ENCODE assay signal across 11 cellular contexts in genomic region chr20:20184149-20184548, GRCh38.
DNase-seq lines count a peak whose midpoint lies in the region; ATAC-seq and TF ChIP-seq lines count a peak whose summit lies in the region.
"Had no signal": no experiment of that assay in that cellular context is flagged by ENCODE, and none has a peak within 500 bp of the region (broad histone marks: within the 10 kb centered on the region; RNA-seq: fewer than 3 reads in every experiment).

No MANE protein-coding gene starts in this region.

- no peaks in the 10 kb centered on the region for H3K4me1 ChIP-seq in SK-N-SH (ENCODE audit: control insufficient read depth in 1 of 2, insufficient read depth in 2 of 2, low read depth in 1 of 2, low read length in 1 of 2)
- H3K4me1 ChIP-seq in H9 (ENCODE audit: insufficient read depth, low read length) = no peaks in the 10 kb centered on the region
- no peaks in the 10 kb centered on the region for H3K4me1 ChIP-seq in liver (ENCODE audit: control insufficient read depth in 4 of 4, insufficient read depth in 4 of 4, low read length in 3 of 4)
- H3K4me1 ChIP-seq: tibial nerve had no signal

- H4K8ac ChIP-seq in H9 (replicated peaks; ENCODE audit: insufficient read length, low read depth, low read length) = no peak overlapping the region

- peaks cover 0 to 5% (median 0%) of the 10 kb centered on the region in 3 experiments; a peak in 1 of 7 replicates for H3K36me3 Mint-ChIP-seq in H9 (ENCODE audit: insufficient read depth in 1 of 3, low read depth in 3 of 3)

- no peak overlapping the region for H3K23ac ChIP-seq in H9 (ENCODE audit: insufficient read length, low read depth, low read length)

- peaks cover 7% of the 10 kb centered on the region; the same call in 1 of the 2 replicates for H3K27me3 Mint-ChIP-seq in H9 (ENCODE audit: low read depth)

- TF ChIP-seq EP300 in SK-N-SH (IDR thresholded peaks at IDR 0.05; ENCODE audit: borderline replicate concordance in 1 of 2, low read depth in 1 of 2, low read length in 1 of 2) = no peak

- ATAC-seq in SK-N-SH treated with all-trans-retinoic acid at 6 μM for 48 hours = no peak
- no peak for ATAC-seq in GM18511 (IDR thresholded peaks at IDR 0.05; ENCODE audit: unreplicated experiment)

- no peak for DNase-seq in SK-N-SH
- no peak for DNase-seq in H9
- DNase-seq in GF-D8 (lab: John Stamatoyannopoulos, UW) = no peak
- no peak for DNase-seq in NCI-H226
- DNase-seq: cortex of kidney had no signal

- H3K27ac Mint-ChIP-seq in H9 = no peak overlapping the region; a peak in 1 of 7 replicates

- H2AFZ ChIP-seq in SK-N-SH (ENCODE audit: low read depth) (no peak overlapping the region), H9 (ENCODE audit: low read length) (no peak overlapping the region), SU-DHL-6 (ENCODE audit: low read depth, low read length, severe bottlenecking) (no peak overlapping the region)

- no peaks in the 10 kb centered on the region for H4K20me1 ChIP-seq in SK-N-SH (ENCODE audit: insufficient read depth)
- H4K20me1 ChIP-seq in H9 (ENCODE audit: control insufficient read depth, insufficient read depth, insufficient read length) = no peaks in the 10 kb centered on the region
- H4K20me1 ChIP-seq in SU-DHL-6 (ENCODE audit: low read depth, low read length) = no peaks in the 10 kb centered on the region

- H4K5ac ChIP-seq in H9 (ENCODE audit: insufficient read length, low read depth, low read length) = no peak overlapping the region

- CTCF ChIA-PET in SK-N-SH (lab: Yijun Ruan, JAX) = no interaction called here

- TF ChIP-seq CTCF in SK-N-SH (IDR thresholded peaks at IDR 0.05) = peak; percentile 46
- TF ChIP-seq CTCF in H9 (conservative IDR thresholded peaks at IDR 0.05) = peak; percentile 68
- TF ChIP-seq CTCF in SU-DHL-6 (IDR thresholded peaks at IDR 0.05; ENCODE audit: insufficient read depth, low read length, poor library complexity, severe bottlenecking) = peak; percentile 37
- peak; percentile 6 for TF ChIP-seq CTCF in liver (IDR thresholded peaks at IDR 0.05; ENCODE audit: low read depth, low read length, missing input control)

- H3K79me2 ChIP-seq in SK-N-SH (ENCODE audit: insufficient read depth) = no peaks in the 10 kb centered on the region
- H3K79me2 ChIP-seq in H9 (ENCODE audit: insufficient read depth, low read length) = no peaks in the 10 kb centered on the region
- no peaks in the 10 kb centered on the region for H3K79me2 ChIP-seq in SU-DHL-6 (ENCODE audit: insufficient read depth, low read length)

- H2BK5ac ChIP-seq in H9 (ENCODE audit: insufficient read length, low read length) = no peak overlapping the region

- no peak overlapping the region for H3K4me3 Mint-ChIP-seq in H9

- no peak overlapping the region for H3K18ac ChIP-seq in H9 (ENCODE audit: insufficient read length, low read depth, low read length)

- H3K4me2 ChIP-seq in SK-N-SH (no peak overlapping the region), H9 (ENCODE audit: insufficient read depth, insufficient read length, low read length) (no peak overlapping the region), SU-DHL-6 (ENCODE audit: low read depth, low read length, poor library complexity, severe bottlenecking) (no peak overlapping the region)

- H3K9me3 Mint-ChIP-seq in H9 = peaks cover 0 to 12% of the 10 kb centered on the region in 2 experiments; a peak in 4 of 5 replicates

- peaks cover 3% of the 10 kb centered on the region in 2 experiments; a peak in 2 of 4 replicates for H3K4me1 Mint-ChIP-seq in H9

- H2BK120ac ChIP-seq in H9 (ENCODE audit: low read depth, low read length, poor library complexity, severe bottlenecking) = no peak overlapping the region

- H3K27ac ChIP-seq in SK-N-SH (ENCODE audit: low read depth in 2 of 2, low read length in 1 of 2) (no peak overlapping the region), H9 (ENCODE audit: insufficient read length, low read depth, low read length) (no peak overlapping the region), SU-DHL-6 (ENCODE audit: low read depth, low read length) (no peak overlapping the region), liver (ENCODE audit: low read depth in 1 of 2, low read length in 2 of 2) (no peak overlapping the region)
- H3K27ac ChIP-seq: skin epidermis, tibial nerve had no signal

- H3K4me3 ChIP-seq in SK-N-SH (ENCODE audit: low read depth in 2 of 2, low read length in 1 of 2) = no peak overlapping the region
- no peak overlapping the region for H3K4me3 ChIP-seq in SU-DHL-6 (ENCODE audit: insufficient read depth, low read length, poor library complexity, severe bottlenecking)
- no peak overlapping the region for H3K4me3 ChIP-seq in liver (ENCODE audit: low read depth in 1 of 3, low read length in 3 of 3)
- H3K4me3 ChIP-seq: skin epidermis, tibial nerve had no signal

- no peaks in the 10 kb centered on the region for H3K9me3 ChIP-seq in SK-N-SH
- H3K9me3 ChIP-seq in H9 (ENCODE audit: control insufficient read depth, low read depth, low read length) = no peaks in the 10 kb centered on the region
- no peaks in the 10 kb centered on the region for H3K9me3 ChIP-seq in SU-DHL-6 (ENCODE audit: insufficient read depth, low read length)
- peaks cover 0 to 3% (median 0%) of the 10 kb centered on the region in 4 donors for H3K9me3 ChIP-seq in liver (ENCODE audit: control insufficient read depth in 4 of 4, low read length in 3 of 4)

- H3K23me2 ChIP-seq in H9 (ENCODE audit: insufficient read length, low read depth, low read length, poor library complexity, severe bottlenecking) = no peaks in the 10 kb centered on the region

- no peak overlapping the region for H3K56ac ChIP-seq in H9 (ENCODE audit: insufficient read length, low read depth, low read length)

- H3K79me1 ChIP-seq in H9 (ENCODE audit: insufficient read depth, low read depth, low read length, poor library complexity, severe bottlenecking) = no peaks in the 10 kb centered on the region

- H3K4ac ChIP-seq in H9 (ENCODE audit: low read depth, low read length) = no peak overlapping the region

- no peaks in the 10 kb centered on the region for H3K27me3 ChIP-seq in SK-N-SH (ENCODE audit: insufficient read depth)
- H3K27me3 ChIP-seq in H9 (ENCODE audit: insufficient read depth, low read length) = no peaks in the 10 kb centered on the region
- no peaks in the 10 kb centered on the region for H3K27me3 ChIP-seq in SU-DHL-6 (ENCODE audit: low read length)
- H3K27me3 ChIP-seq in liver (ENCODE audit: control insufficient read depth in 4 of 4, insufficient read depth in 4 of 4, low read length in 3 of 4) = peaks cover 0 to 3% (median 2%) of the 10 kb centered on the region in 4 donors
- H3K27me3 ChIP-seq: tibial nerve had no signal

- no peak overlapping the region for H3K14ac ChIP-seq in H9 (ENCODE audit: insufficient read depth, low read length)

- no peak overlapping the region for H2AK5ac ChIP-seq in H9 (ENCODE audit: insufficient read length, low read length)

- no peak overlapping the region for H2BK12ac ChIP-seq in H9 (ENCODE audit: insufficient read length, low read depth, low read length)

- H3K9me2 ChIP-seq in SK-N-SH = no peaks in the 10 kb centered on the region
- no peaks in the 10 kb centered on the region for H3K9me2 ChIP-seq in SU-DHL-6 (replicated peaks; ENCODE audit: insufficient read depth, low read length)

- no peak overlapping the region for H2BK15ac ChIP-seq in H9 (ENCODE audit: low read depth, low read length)

- H3K9ac ChIP-seq in SK-N-SH (no peak overlapping the region), H9 (ENCODE audit: extremely low read depth, insufficient read length, low read length) (no peak overlapping the region), SU-DHL-6 (ENCODE audit: low read length) (no peak overlapping the region), liver (ENCODE audit: low read depth in 1 of 2, low read length in 2 of 2) (no peak overlapping the region)

- H3K36me3 ChIP-seq in SK-N-SH (replicated peaks in 1 of 2; ENCODE audit: control insufficient read depth in 1 of 2, insufficient read depth in 2 of 2, low read length in 1 of 2) (no peaks in the 10 kb centered on the region), SU-DHL-6 (ENCODE audit: low read length) (no peaks in the 10 kb centered on the region), liver (ENCODE audit: control insufficient read depth in 4 of 4, insufficient read depth in 3 of 4, low read depth in 1 of 4, low read length in 3 of 4) (no peaks in the 10 kb centered on the region)
- H3K36me3 ChIP-seq: tibial nerve had no signal

- WGBS in SK-N-SH (ENCODE audit: low lambda C conversion rate) = 8% methylated on average over 1 of the region's 1 CpG
- WGBS in H9 (ENCODE audit: extremely low coverage, insufficient read length, low lambda C conversion rate) = no CpG with 5 or more reads among the region's 1 CpG
- 53% methylated on average over 1 of the region's 1 CpG for WGBS in liver

- POLR2A ChIA-PET in SK-N-SH (lab: Yijun Ruan, JAX) = no interaction called here

- H4K91ac ChIP-seq in H9 (ENCODE audit: insufficient read length, low read depth, low read length) = no peak overlapping the region

- H3F3A ChIP-seq in SK-N-SH (replicated peaks; ENCODE audit: insufficient read depth) (no peaks in the 10 kb centered on the region), SU-DHL-6 (ENCODE audit: insufficient read depth) (no peaks in the 10 kb centered on the region)

- H3T11ph ChIP-seq in H9 (ENCODE audit: low read length) = no peak overlapping the region

- H2BK20ac ChIP-seq in H9 (ENCODE audit: low read depth, low read length, poor library complexity, severe bottlenecking) = no peak overlapping the region

- TF ChIP-seq RAD21 in SK-N-SH (IDR thresholded peaks at IDR 0.05; ENCODE audit: low read length) (no peak), liver (IDR thresholded peaks at IDR 0.05) (no peak)

TF ChIP-seq in SK-N-SH, 30 proteins besides CTCF, POLR2A, EP300 and RAD21 (continues in another document):
- TF ChIP-seq FOXJ3 (CRISPR knock-in tag; IDR thresholded peaks at IDR 0.05) = no peak

TF ChIP-seq in liver, 16 proteins besides CTCF, POLR2A, EP300 and RAD21 (continues in another document):
- TF ChIP-seq NR2F2 (IDR thresholded peaks at IDR 0.05) = no peak
- no peak for TF ChIP-seq ZBTB33 (IDR thresholded peaks at IDR 0.05)
- no peak for TF ChIP-seq JUND (IDR thresholded peaks at IDR 0.05)
- no peak for TF ChIP-seq SP1 (IDR thresholded peaks at IDR 0.05)

Comparison
In these comparisons a context has a peak if more than half of its experiments do, and no peak if none do; other contexts are left out.
1. CTCF ChIP-seq: peak in every context shown above with its lines; median percentile 68 in H9; 46 in SK-N-SH; 37 in SU-DHL-6; 6 in liver.